33 cellular contexts compared by ENCODE assay signal in the genomic region with DNA sequence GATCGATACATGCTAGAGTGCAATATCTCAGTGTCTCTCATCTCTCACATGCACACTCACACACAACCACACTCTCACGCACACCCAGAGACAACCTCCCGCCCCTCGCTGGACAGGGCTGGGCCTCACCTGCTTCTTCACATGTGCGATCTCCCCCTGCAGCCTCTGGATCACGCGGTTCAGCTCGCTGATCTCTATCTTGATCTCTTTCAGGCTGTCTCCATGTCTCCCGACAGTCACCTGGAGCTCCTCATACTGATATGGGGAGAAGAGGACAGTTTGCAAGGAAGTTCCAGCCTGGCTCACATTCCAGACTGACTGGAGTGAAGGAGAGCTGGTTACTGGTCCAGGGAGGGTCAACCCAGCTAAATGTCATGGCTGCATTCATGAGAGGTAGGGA. TPM values are rescaled to one million over a fixed set of nuclear protein-coding genes. Genes with fewer than 3 reads are reported as not detected.
DNase-seq lines count a peak whose midpoint lies in the region; ATAC-seq, FAIRE-seq and TF ChIP-seq lines count a peak whose summit lies in the region.
"Had no signal": no experiment of that assay in that cellular context is flagged by ENCODE, and none has a peak within 500 bp of the region (broad histone marks: within the 10 kb centered on the region; RNA-seq: fewer than 3 reads in every experiment).

No MANE protein-coding gene starts in this region.

- ATAC-seq in K562, result no peak
- ATAC-seq in naive thymus-derived CD8-positive, alpha-beta T cell, result no peak
- ATAC-seq: activated naive CD8-positive, alpha-beta T cell treated with anti-CD3 and anti-CD28 coated beads, Interleukin-2, amount 50 U/mL, for 24 hours; activated T-helper 17 cell treated with anti-CD3 and anti-CD28 coated beads, Interleukin-2, amount 50 U/mL, for 72 hours; HCT116; PC-3 had no signal

- no peak for TF ChIP-seq CTCF in K562 (IDR thresholded peaks at IDR 0.05 in 2 of 3, conservative IDR thresholded peaks at IDR 0.05 in 1 of 3; ENCODE audit: insufficient read depth in 2 of 3, low read depth in 1 of 3, low read length in 3 of 3)

- no peaks in the 10 kb centered on the region for H3K27me3 Mint-ChIP-seq in activated naive CD4-positive, alpha-beta T cell treated with anti-CD3 and anti-CD28 coated beads, Interleukin-2, amount 50 U/mL, for 24 hours
- H3K27me3 Mint-ChIP-seq in naive thymus-derived CD8-positive, alpha-beta T cell, result no peaks in the 10 kb centered on the region
- H3K27me3 Mint-ChIP-seq: activated naive CD8-positive, alpha-beta T cell treated with anti-CD3 and anti-CD28 coated beads, Interleukin-2, amount 50 U/mL, for 24 hours had no signal

- no peak for TF ChIP-seq RAD21 in K562 (CRISPR knock-in tag; conservative IDR thresholded peaks at IDR 0.05 in 1 of 2, IDR thresholded peaks at IDR 0.05 in 1 of 2)

- no peak overlapping the region for H3K4me3 Mint-ChIP-seq in activated naive CD4-positive, alpha-beta T cell treated with anti-CD3 and anti-CD28 coated beads, Interleukin-2, amount 50 U/mL, for 24 hours
- peak overlapping the region in 8 of 10 donors; percentile 5 to 91 (median 58) for H3K4me3 Mint-ChIP-seq in naive thymus-derived CD8-positive, alpha-beta T cell
- H3K4me3 Mint-ChIP-seq: activated naive CD8-positive, alpha-beta T cell treated with anti-CD3 and anti-CD28 coated beads, Interleukin-2, amount 50 U/mL, for 24 hours; activated T-helper 17 cell treated with anti-CD3 and anti-CD28 coated beads, Interleukin-2, amount 50 U/mL, for 72 hours; mesothelial cell of epicardium; naive B cell had no signal

- no peak for DNase-seq in activated naive CD4-positive, alpha-beta T cell (lab: John Stamatoyannopoulos, UW)
- no peak for DNase-seq in K562 (ENCODE audit: extremely low read depth in 1 of 4, low spot score in 3 of 4)
- no peak for DNase-seq in naive thymus-derived CD8-positive, alpha-beta T cell
- DNase-seq in GM19239 (ENCODE audit: insufficient read length, low spot score), result no peak
- no peak for DNase-seq in effector CD8-positive, alpha-beta T cell (lab: John Stamatoyannopoulos, UW)
- DNase-seq: ACHN; activated CD4-positive, alpha-beta T cell treated with anti-CD3 and anti-CD28 coated beads for 48 hours; activated naive CD8-positive, alpha-beta T cell treated with anti-CD3 and anti-CD28 coated beads, Interleukin-2, amount 50 U/mL, for 24 hours; Calu3; cerebellar nuclear complex; KG1; MG63; naive B cell; NCI-H1105 treated with DMSO at 0.1 percent for 48 hours; NCI-H2029; NCI-H524 treated with DMSO at 0.1 percent for 48 hours; NK-92 treated with Interleukin-12 subunit alpha and Interleukin-12 subunit beta, amount 100 ng/mL, for 24 hours; PC-3; stimulated activated naive CD4-positive, alpha-beta T cell treated with Interleukin-2 at 50 U/mL for 16 hours had no signal

- no peak overlapping the region for H2AFZ ChIP-seq in K562 (ENCODE audit: low read depth, low read length)

- H3K4me1 ChIP-seq in K562 (replicated peaks in 1 of 2; ENCODE audit: control insufficient read depth in 2 of 2, insufficient read depth in 2 of 2, low read length in 2 of 2), result peaks cover 26 to 34% of the 10 kb centered on the region in 2 experiments
- H3K4me1 ChIP-seq: BLaER1 had no signal

- H3K4me2 ChIP-seq in K562 (ENCODE audit: insufficient read depth, low read length), result no peak overlapping the region
- H3K4me2 ChIP-seq: BLaER1 had no signal

- H3K9me3 ChIP-seq in K562 (replicated peaks; ENCODE audit: control insufficient read depth, insufficient read depth, low read depth, low read length), result no peaks in the 10 kb centered on the region
- H3K9me3 ChIP-seq: BLaER1, MG63 had no signal

- H3K36me3 ChIP-seq in K562 (ENCODE audit: control insufficient read depth, insufficient read depth, low read length), result no peaks in the 10 kb centered on the region
- H3K36me3 ChIP-seq: BLaER1, MG63 had no signal

- TF ChIP-seq POLR2A in K562 (conservative IDR thresholded peaks at IDR 0.05), result no peak

- no peak for FAIRE-seq in K562 (lab: Jason Lieb, UNC)
- no peak for FAIRE-seq in GM19239 (lab: Jason Lieb, UNC)
- FAIRE-seq: HTR-8/SVneo, keratinocyte had no signal

- peaks cover 82% of the 10 kb centered on the region for H3K4me1 Mint-ChIP-seq in activated naive CD4-positive, alpha-beta T cell treated with anti-CD3 and anti-CD28 coated beads, Interleukin-2, amount 50 U/mL, for 24 hours
- H3K4me1 Mint-ChIP-seq in naive thymus-derived CD8-positive, alpha-beta T cell, result peaks cover 55 to 84% (median 78%) of the 10 kb centered on the region in 4 donors
- H3K4me1 Mint-ChIP-seq: mesothelial cell of epicardium, naive B cell had no signal

- no peaks in the 10 kb centered on the region for H3K27me3 ChIP-seq in K562 (ENCODE audit: control insufficient read depth in 2 of 2, insufficient read depth in 2 of 2, low read length in 2 of 2)
- H3K27me3 ChIP-seq: BLaER1, MG63 had no signal

- no peaks in the 10 kb centered on the region for H3K9me1 ChIP-seq in K562 (ENCODE audit: control insufficient read depth, insufficient read depth, low read length)

- 47% methylated on average over 9 of the region's 9 CpGs for WGBS in K562 (ENCODE audit: insufficient coverage, low coverage, missing lambda C conversion rate)

- no peaks in the 10 kb centered on the region for H3K9me3 Mint-ChIP-seq in activated naive CD4-positive, alpha-beta T cell treated with anti-CD3 and anti-CD28 coated beads, Interleukin-2, amount 50 U/mL, for 24 hours
- peaks cover 0 to 9% (median 4%) of the 10 kb centered on the region in 9 donors for H3K9me3 Mint-ChIP-seq in naive thymus-derived CD8-positive, alpha-beta T cell
- H3K9me3 Mint-ChIP-seq: activated naive CD8-positive, alpha-beta T cell treated with anti-CD3 and anti-CD28 coated beads, Interleukin-2, amount 50 U/mL, for 24 hours; activated T-helper 17 cell treated with anti-CD3 and anti-CD28 coated beads, Interleukin-2, amount 50 U/mL, for 72 hours had no signal

- H3K4me3 ChIP-seq in K562, result no peak overlapping the region
- H3K4me3 ChIP-seq: BLaER1, MG63 had no signal

- POLR2A ChIA-PET in K562 (lab: Yijun Ruan, JAX), result interaction anchor here (0.6 to 1.4 kb wide), 3 partner anchors 11 to 21 kb away, joined by 3 to 5 read pairs (median 3); no protein-coding TSS in a partner anchor
- POLR2A ChIA-PET in naive thymus-derived CD8-positive, alpha-beta T cell (lab: Charles Lee), result interaction anchor here (0.6 to 1.8 kb wide), 9 partner anchors 9 to 66 kb away, joined by 3 to 7 read pairs (median 3); no protein-coding TSS in a partner anchor

- no peak overlapping the region for H3K9ac ChIP-seq in K562 (ENCODE audit: insufficient read depth in 1 of 2, low read depth in 2 of 2, low read length in 2 of 2)
- H3K9ac ChIP-seq: BLaER1 had no signal

- H3K27ac Mint-ChIP-seq in activated naive CD4-positive, alpha-beta T cell treated with anti-CD3 and anti-CD28 coated beads, Interleukin-2, amount 50 U/mL, for 24 hours, result peak overlapping the region; percentile 26
- peak overlapping the region; percentile 95 to 100 (median 100) for H3K27ac Mint-ChIP-seq in naive thymus-derived CD8-positive, alpha-beta T cell
- H3K27ac Mint-ChIP-seq: activated naive CD8-positive, alpha-beta T cell treated with anti-CD3 and anti-CD28 coated beads, Interleukin-2, amount 50 U/mL, for 24 hours; activated T-helper 17 cell treated with anti-CD3 and anti-CD28 coated beads, Interleukin-2, amount 50 U/mL, for 72 hours; mesothelial cell of epicardium; naive B cell had no signal

- intact Hi-C loops in K562 (cut with micrococcal nuclease), result no loop called here

- H3K27ac ChIP-seq in K562 (ENCODE audit: extremely low read depth, low read depth, low read length), result no peak overlapping the region
- H3K27ac ChIP-seq: BLaER1, epithelial cell of prostate, VCaP had no signal

- no peaks in the 10 kb centered on the region for H4K20me1 ChIP-seq in K562 (replicated peaks; ENCODE audit: control insufficient read depth, insufficient read depth, low read length)
- H4K20me1 ChIP-seq: BLaER1 had no signal

- no TSS peak for BruUV-seq in K562 (replicated peaks; lab: Mats Ljungman, UMichigan)

- in situ Hi-C loops in K562 (cut with MboI), result no loop called here

- TF ChIP-seq EP300 in K562 (IDR thresholded peaks at IDR 0.05; ENCODE audit: low read length), result no peak

- H3K79me2 ChIP-seq in K562 (ENCODE audit: control insufficient read depth, insufficient read depth, low read length), result no peaks in the 10 kb centered on the region

- peaks cover 2% of the 10 kb centered on the region for H3K36me3 Mint-ChIP-seq in activated naive CD4-positive, alpha-beta T cell treated with anti-CD3 and anti-CD28 coated beads, Interleukin-2, amount 50 U/mL, for 24 hours
- H3K36me3 Mint-ChIP-seq in naive thymus-derived CD8-positive, alpha-beta T cell, result peaks cover 0 to 17% (median 0%) of the 10 kb centered on the region in 3 donors
- H3K36me3 Mint-ChIP-seq: mesothelial cell of epicardium, naive B cell had no signal

- CTCF ChIA-PET in K562 (lab: Yijun Ruan, JAX; ENCODE audit: low intra/inter-chr PET ratio), result no interaction called here

RNA-seq across cellular contexts. Expression of gene KRT2, which starts 4.4 kb away (rescaled TPM):
- total RNA-seq in K562 (2011; cell fraction: chromatin; rRNA removed; ENCODE audit: low replicate concordance), result not detected in 2 replicates
- not detected in 2 replicates for total RNA-seq in K562 (2011; cell fraction: nucleolus; rRNA removed)
- total RNA-seq in K562 (2011; cell fraction: nucleoplasm; rRNA removed), result not detected in 2 replicates
- total RNA-seq in K562 (2014; rRNA removed), result 0.04 TPM in 1 of 2 replicates, not detected in the other
- 0.04 and 0.10 TPM in 2 replicates for total RNA-seq in K562 (2014; rRNA removed; fragmentation: Illumina TruSeq; extraction: Trizol)
- 0.60 and 0.69 TPM in 2 replicates for total RNA-seq in K562 (2015; rRNA removed; fragmentation: Illumina TruSeq; extraction: Trizol)
- 0.11 TPM in 1 of 2 replicates, not detected in the other for total RNA-seq in K562 (2021)
- polyA plus RNA-seq in K562 (2011; rRNA removed), result 0.03 and 0.04 TPM in 2 replicates
- polyA plus RNA-seq in K562 (2011; cell fraction: cytosol; rRNA removed), result not detected in 2 replicates
- polyA plus RNA-seq in K562 (2011; cell fraction: nucleus; rRNA removed), result 0.06 TPM in 1 of 2 replicates, not detected in the other
- 0.42 and 0.87 TPM in 2 replicates for polyA plus RNA-seq in K562 (2012)
- 0.06 TPM in 1 of 2 replicates, not detected in the other for polyA plus RNA-seq in K562 (2014; fragmentation: Illumina TruSeq; extraction: Trizol)
- under 1 TPM; 0.07 to 0.10 TPM for polyA plus RNA-seq in K562 (2014; fragmentation: Nextera tagmentation; extraction: Ambion mirVana)
- polyA plus RNA-seq in K562 (2014; rRNA removed), result 0.17 TPM in 1 of 2 replicates, not detected in the other
- polyA minus RNA-seq in K562 (2011; rRNA and poly(A)+ RNA removed), result not detected in 2 replicates
- not detected in 2 replicates for polyA minus RNA-seq in K562 (2011; cell fraction: cytosol; rRNA and poly(A)+ RNA removed)
- polyA minus RNA-seq in K562 (2011; cell fraction: nucleus; rRNA and poly(A)+ RNA removed), result not detected in 2 replicates
- total RNA-seq in naive thymus-derived CD8-positive, alpha-beta T cell, result under 1 TPM; 0.62 to 0.77 TPM
- 1 to 10 TPM; 1.1 to 3.4 (median 1.2) TPM for polyA plus RNA-seq in naive thymus-derived CD8-positive, alpha-beta T cell
- total RNA-seq: activated T-helper 17 cell treated with anti-CD3 and anti-CD28 coated beads, Interleukin-2, amount 50 U/mL, for 72 hours; Calu3; liver; mesothelial cell of epicardium; omental fat pad; PC-3; temporal lobe; ureter had no signal
- polyA plus RNA-seq: liver had no signal

RNA-seq across cellular contexts. Expression of gene KRT73, which starts 29.2 kb away (rescaled TPM):
- not detected in 2 replicates for total RNA-seq in K562 (2011; cell fraction: chromatin; rRNA removed; ENCODE audit: low replicate concordance)
- total RNA-seq in K562 (2011; cell fraction: nucleolus; rRNA removed), result not detected in 2 replicates
- total RNA-seq in K562 (2011; cell fraction: nucleoplasm; rRNA removed), result not detected in 2 replicates
- total RNA-seq in K562 (2014; rRNA removed) (0.14 TPM in 1 of 2 replicates, not detected in the other), K562 (2014; rRNA removed; fragmentation: Illumina TruSeq; extraction: Trizol) (not detected in 2 replicates), K562 (2015; rRNA removed; fragmentation: Illumina TruSeq; extraction: Trizol) (0.11 and 0.18 TPM in 2 replicates), K562 (2021) (not detected in 2 replicates)
- polyA plus RNA-seq in K562 (2011; rRNA removed) (not detected in 2 replicates), K562 (2014; fragmentation: Illumina TruSeq; extraction: Trizol) (0.09 TPM in 1 of 2 replicates, not detected in the other), K562 (2014; fragmentation: Nextera tagmentation; extraction: Ambion mirVana) (not detected), K562 (2014; rRNA removed) (0.13 TPM in 1 of 2 replicates, not detected in the other)
- polyA plus RNA-seq in K562 (2011; cell fraction: cytosol; rRNA removed), result not detected in 2 replicates
- polyA plus RNA-seq in K562 (2011; cell fraction: nucleus; rRNA removed), result 0.13 TPM in 1 of 2 replicates, not detected in the other
- polyA plus RNA-seq in K562 (2012), result 0.18 and 0.37 TPM in 2 replicates
- not detected in 2 replicates for polyA minus RNA-seq in K562 (2011; rRNA and poly(A)+ RNA removed)
- not detected in 2 replicates for polyA minus RNA-seq in K562 (2011; cell fraction: cytosol; rRNA and poly(A)+ RNA removed)
- polyA minus RNA-seq in K562 (2011; cell fraction: nucleus; rRNA and poly(A)+ RNA removed), result not detected in 2 replicates
- 1 to 10 TPM; 8.5 to 10.0 TPM for total RNA-seq in naive thymus-derived CD8-positive, alpha-beta T cell
- 10 to 100 TPM in 1 of 3 donors, 1 to 10 TPM in 1, under 1 TPM in 1; 0.72 to 10.0 (median 1.8) TPM for polyA plus RNA-seq in naive thymus-derived CD8-positive, alpha-beta T cell
- total RNA-seq: activated T-helper 17 cell treated with anti-CD3 and anti-CD28 coated beads, Interleukin-2, amount 50 U/mL, for 72 hours; Calu3; Daoy; liver; mesothelial cell of epicardium; omental fat pad; PC-3; temporal lobe; ureter had no signal
- polyA plus RNA-seq: liver had no signal

RNA-seq across cellular contexts. Expression of gene KRT1, which starts 32.6 kb away (rescaled TPM):
- not detected in 2 replicates for total RNA-seq in K562 (2011; cell fraction: chromatin; rRNA removed; ENCODE audit: low replicate concordance)
- not detected in 2 replicates for total RNA-seq in K562 (2011; cell fraction: nucleolus; rRNA removed)
- total RNA-seq in K562 (2011; cell fraction: nucleoplasm; rRNA removed), result not detected in 2 replicates
- total RNA-seq in K562 (2014; rRNA removed) (not detected in 2 replicates), K562 (2014; rRNA removed; fragmentation: Illumina TruSeq; extraction: Trizol) (not detected in 2 replicates), K562 (2015; rRNA removed; fragmentation: Illumina TruSeq; extraction: Trizol) (0.11 and 0.18 TPM in 2 replicates), K562 (2021) (not detected in 2 replicates)
- polyA plus RNA-seq in K562 (2011; rRNA removed) (not detected in 2 replicates), K562 (2014; fragmentation: Illumina TruSeq; extraction: Trizol) (not detected in 2 replicates), K562 (2014; fragmentation: Nextera tagmentation; extraction: Ambion mirVana) (not detected), K562 (2014; rRNA removed) (not detected in 2 replicates)
- not detected in 2 replicates for polyA plus RNA-seq in K562 (2011; cell fraction: cytosol; rRNA removed)
- not detected in 2 replicates for polyA plus RNA-seq in K562 (2011; cell fraction: nucleus; rRNA removed)
- 0.33 TPM in 1 of 2 replicates, not detected in the other for polyA plus RNA-seq in K562 (2012)
- not detected in 2 replicates for polyA minus RNA-seq in K562 (2011; rRNA and poly(A)+ RNA removed)
- not detected in 2 replicates for polyA minus RNA-seq in K562 (2011; cell fraction: cytosol; rRNA and poly(A)+ RNA removed)
- polyA minus RNA-seq in K562 (2011; cell fraction: nucleus; rRNA and poly(A)+ RNA removed), result not detected in 2 replicates
- total RNA-seq in naive thymus-derived CD8-positive, alpha-beta T cell, result not detected
- polyA plus RNA-seq in naive thymus-derived CD8-positive, alpha-beta T cell, result under 1 TPM in 1 of 3 donors, not detected in 2; 0.31 TPM
- total RNA-seq: activated T-helper 17 cell treated with anti-CD3 and anti-CD28 coated beads, Interleukin-2, amount 50 U/mL, for 72 hours; Calu3; Daoy; mesothelial cell of epicardium; PC-3; ureter had no signal

RNA-seq across cellular contexts. Expression of gene KRT72, which starts 46.3 kb away (rescaled TPM):
- not detected in 2 replicates for total RNA-seq in K562 (2011; cell fraction: chromatin; rRNA removed; ENCODE audit: low replicate concordance)
- total RNA-seq in K562 (2011; cell fraction: nucleolus; rRNA removed), result not detected in 2 replicates
- not detected in 2 replicates for total RNA-seq in K562 (2011; cell fraction: nucleoplasm; rRNA removed)
- total RNA-seq in K562 (2014; rRNA removed) (not detected in 2 replicates), K562 (2014; rRNA removed; fragmentation: Illumina TruSeq; extraction: Trizol) (not detected in 2 replicates), K562 (2015; rRNA removed; fragmentation: Illumina TruSeq; extraction: Trizol) (not detected in 2 replicates), K562 (2021) (0.09 TPM in 1 of 2 replicates, not detected in the other)
- polyA plus RNA-seq in K562 (2011; rRNA removed) (not detected in 2 replicates), K562 (2014; fragmentation: Illumina TruSeq; extraction: Trizol) (not detected in 2 replicates), K562 (2014; fragmentation: Nextera tagmentation; extraction: Ambion mirVana) (not detected), K562 (2014; rRNA removed) (not detected in 2 replicates)
- polyA plus RNA-seq in K562 (2011; cell fraction: cytosol; rRNA removed), result not detected in 2 replicates
- not detected in 2 replicates for polyA plus RNA-seq in K562 (2011; cell fraction: nucleus; rRNA removed)
- 0.21 and 0.65 TPM in 2 replicates for polyA plus RNA-seq in K562 (2012)
- not detected in 2 replicates for polyA minus RNA-seq in K562 (2011; rRNA and poly(A)+ RNA removed)
- not detected in 2 replicates for polyA minus RNA-seq in K562 (2011; cell fraction: cytosol; rRNA and poly(A)+ RNA removed)
- polyA minus RNA-seq in K562 (2011; cell fraction: nucleus; rRNA and poly(A)+ RNA removed), result not detected in 2 replicates
- total RNA-seq in naive thymus-derived CD8-positive, alpha-beta T cell, result 10 to 100 TPM; 11.4 to 11.6 TPM
- polyA plus RNA-seq in naive thymus-derived CD8-positive, alpha-beta T cell, result under 1 TPM in 2 of 3 donors, not detected in 1; 0.12 to 0.46 TPM
- total RNA-seq: activated T-helper 17 cell treated with anti-CD3 and anti-CD28 coated beads, Interleukin-2, amount 50 U/mL, for 72 hours; Calu3; Daoy; liver; mesothelial cell of epicardium; PC-3; temporal lobe; ureter had no signal
- polyA plus RNA-seq: keratinocyte, liver had no signal

RNA-seq across cellular contexts. Expression of gene KRT77, which starts 55.7 kb away (rescaled TPM):
- total RNA-seq in K562 (2011; cell fraction: chromatin; rRNA removed; ENCODE audit: low replicate concordance), result not detected in 2 replicates
- total RNA-seq in K562 (2011; cell fraction: nucleolus; rRNA removed), result not detected in 2 replicates
- total RNA-seq in K562 (2011; cell fraction: nucleoplasm; rRNA removed), result not detected in 2 replicates
- not detected in 2 replicates for total RNA-seq in K562 (2014; rRNA removed)
- total RNA-seq in K562 (2014; rRNA removed; fragmentation: Illumina TruSeq; extraction: Trizol), result not detected in 2 replicates
- not detected in 2 replicates for total RNA-seq in K562 (2015; rRNA removed; fragmentation: Illumina TruSeq; extraction: Trizol)
- total RNA-seq in K562 (2021), result not detected in 2 replicates
- not detected in 2 replicates for polyA plus RNA-seq in K562 (2011; rRNA removed)
- not detected in 2 replicates for polyA plus RNA-seq in K562 (2011; cell fraction: cytosol; rRNA removed)
- polyA plus RNA-seq in K562 (2011; cell fraction: nucleus; rRNA removed), result not detected in 2 replicates
- polyA plus RNA-seq in K562 (2012), result 0.03 and 0.07 TPM in 2 replicates
- not detected in 2 replicates for polyA plus RNA-seq in K562 (2014; fragmentation: Illumina TruSeq; extraction: Trizol)
- not detected for polyA plus RNA-seq in K562 (2014; fragmentation: Nextera tagmentation; extraction: Ambion mirVana)
- not detected in 2 replicates for polyA plus RNA-seq in K562 (2014; rRNA removed)
- not detected in 2 replicates for polyA minus RNA-seq in K562 (2011; rRNA and poly(A)+ RNA removed)
- not detected in 2 replicates for polyA minus RNA-seq in K562 (2011; cell fraction: cytosol; rRNA and poly(A)+ RNA removed)
- polyA minus RNA-seq in K562 (2011; cell fraction: nucleus; rRNA and poly(A)+ RNA removed), result not detected in 2 replicates
- total RNA-seq in naive thymus-derived CD8-positive, alpha-beta T cell, result not detected
- under 1 TPM in 1 of 3 donors, not detected in 2; 0.12 TPM for polyA plus RNA-seq in naive thymus-derived CD8-positive, alpha-beta T cell
- total RNA-seq: activated T-helper 17 cell treated with anti-CD3 and anti-CD28 coated beads, Interleukin-2, amount 50 U/mL, for 72 hours; Calu3; Daoy; liver; mesothelial cell of epicardium; omental fat pad; PC-3; ureter had no signal
- polyA plus RNA-seq: liver had no signal

Comparison
In these comparisons a context has a peak if more than half of its experiments do, and no peak if none do; other contexts are left out.
1. RNA of gene KRT73, which starts 29.2 kb away (total RNA-seq): 8.5 to 10.0 TPM in naive thymus-derived CD8-positive, alpha-beta T cell; 0.11 to 0.18 TPM in K562; every median in the first group is over 4 times any median in the second.